In genomic region chr16:70551788-70552187, GRCh38 we compare ENCODE assay signal across 17 cellular contexts. TPM values are rescaled to one million over a fixed set of nuclear protein-coding genes. Genes with fewer than 3 reads are reported as not detected.
DNase-seq lines count a peak whose midpoint lies in the region; ATAC-seq and TF ChIP-seq lines count a peak whose summit lies in the region.
"Had no signal": no experiment of that assay in that cellular context is flagged by ENCODE, and none has a peak within 500 bp of the region (broad histone marks: within the 10 kb centered on the region; RNA-seq: fewer than 3 reads in every experiment).

No MANE protein-coding gene starts in this region.

- H3K9me3 ChIP-seq in HEK293 (ENCODE audit: control insufficient read depth, insufficient read depth, low read depth, low read length) = no peaks in the 10 kb centered on the region
- H3K9me3 ChIP-seq in osteoblast (ENCODE audit: low read depth, low read length) = no peaks in the 10 kb centered on the region
- H3K9me3 ChIP-seq: Peyer's patch had no signal

- no peak for DNase-seq in activated CD8-positive, alpha-beta T cell treated with anti-CD3 and anti-CD28 coated beads for 36 hours
- DNase-seq in activated CD8-positive, alpha-beta T cell treated with anti-CD3 and anti-CD28 coated beads, Interleukin-2, amount 10 ng/mL, durations not matched to agents 7 days and 5 days = no peak
- DNase-seq in chondrocyte (ENCODE audit: low spot score) (no peak), osteoblast (ENCODE audit: insufficient read length, low spot score, missing footprints) (no peak), NOMO-1 (lab: John Stamatoyannopoulos, UW; ENCODE audit: unreplicated experiment in 2 of 2) (no peak), kidney tubule cell (ENCODE audit: low spot score) (no peak)
- DNase-seq: DMS53, HCEC 1CT, NCI-H1105 treated with DMSO at 0.1 percent for 48 hours, NCI-H187, NCI-H2171, NCI-H774, Peyer's patch, SHP77 had no signal

- H3K27ac ChIP-seq in HEK293 (ENCODE audit: extremely low read depth, low read depth, low read length) (no peak overlapping the region), osteoblast (ENCODE audit: low read depth, low read length) (peak overlapping the region; percentile 13)
- H3K27ac ChIP-seq: C4-2B, Peyer's patch had no signal

- no peak overlapping the region for H3K4me2 ChIP-seq in osteoblast (ENCODE audit: insufficient read depth, low read length)

- no peak for ATAC-seq in activated CD8-positive, alpha-beta T cell treated with anti-CD3 and anti-CD28 coated beads for 36 hours
- ATAC-seq in activated CD8-positive, alpha-beta T cell treated with anti-CD3 and anti-CD28 coated beads, Interleukin-2, amount 10 ng/mL, durations not matched to agents 7 days and 5 days = no peak
- no peak for ATAC-seq in GM18502 (IDR thresholded peaks at IDR 0.05; ENCODE audit: poor library complexity, unreplicated experiment)

- H3K36me3 ChIP-seq in HEK293 (ENCODE audit: control insufficient read depth in 2 of 2, insufficient read depth in 1 of 2, low read length in 2 of 2) = peaks cover 61 to 98% of the 10 kb centered on the region in 2 experiments
- peaks cover 85% of the 10 kb centered on the region for H3K36me3 ChIP-seq in osteoblast (ENCODE audit: insufficient read depth, low read length)

- CTCF ChIA-PET in activated CD8-positive, alpha-beta T cell treated with anti-CD3 and anti-CD28 coated beads for 36 hours (lab: Charles Lee) = interaction anchor here (0.6 to 1.5 kb wide), 5 partner anchors 9 to 300 kb away, joined by 3 to 4 read pairs (median 3); no protein-coding TSS in a partner anchor
- CTCF ChIA-PET in activated CD8-positive, alpha-beta T cell treated with anti-CD3 and anti-CD28 coated beads, Interleukin-2, amount 10 ng/mL, durations not matched to agents 7 days and 5 days (lab: Charles Lee) = interaction anchor here (1.1 to 1.4 kb wide), 4 partner anchors 10 to 184 kb away, joined by 3 read pairs; no protein-coding TSS in a partner anchor
- CTCF ChIA-PET in HEK293 (lab: Yijun Ruan, JAX) = interaction anchor here (0.6 to 2.0 kb wide), 4 partner anchors 9 to 861 kb away, joined by 3 to 5 read pairs (median 4); no protein-coding TSS in a partner anchor

- H3K9me3 Mint-ChIP-seq in activated CD8-positive, alpha-beta T cell treated with anti-CD3 and anti-CD28 coated beads for 36 hours = no peaks in the 10 kb centered on the region
- H3K9me3 Mint-ChIP-seq in activated CD8-positive, alpha-beta T cell treated with anti-CD3 and anti-CD28 coated beads, Interleukin-2, amount 10 ng/mL, durations not matched to agents 7 days and 5 days (ENCODE audit: insufficient read depth) = no peaks in the 10 kb centered on the region
- no peaks in the 10 kb centered on the region for H3K9me3 Mint-ChIP-seq in chondrocyte (ENCODE audit: low read depth)

- H2AFZ ChIP-seq in osteoblast (ENCODE audit: low read length) = no peak overlapping the region

- H3K4me3 Mint-ChIP-seq in activated CD8-positive, alpha-beta T cell treated with anti-CD3 and anti-CD28 coated beads for 36 hours = no peak overlapping the region
- no peak overlapping the region for H3K4me3 Mint-ChIP-seq in activated CD8-positive, alpha-beta T cell treated with anti-CD3 and anti-CD28 coated beads, Interleukin-2, amount 10 ng/mL, durations not matched to agents 7 days and 5 days
- H3K4me3 Mint-ChIP-seq in chondrocyte (ENCODE audit: unreplicated experiment) = no peak overlapping the region

- peaks cover 71% of the 10 kb centered on the region for H3K79me2 ChIP-seq in osteoblast (ENCODE audit: insufficient read depth, low read length)

- H3K4me1 ChIP-seq in HEK293 (ENCODE audit: control insufficient read depth, insufficient read depth, low read length) = no peaks in the 10 kb centered on the region
- H3K4me1 ChIP-seq in osteoblast (ENCODE audit: insufficient read depth, low read length) = peaks cover 24% of the 10 kb centered on the region
- H3K4me1 ChIP-seq: Peyer's patch had no signal

- peaks cover 30% of the 10 kb centered on the region for H3K4me1 Mint-ChIP-seq in activated CD8-positive, alpha-beta T cell treated with anti-CD3 and anti-CD28 coated beads for 36 hours (ENCODE audit: low read depth)
- H3K4me1 Mint-ChIP-seq in activated CD8-positive, alpha-beta T cell treated with anti-CD3 and anti-CD28 coated beads, Interleukin-2, amount 10 ng/mL, durations not matched to agents 7 days and 5 days (ENCODE audit: low read depth) = peaks cover 18% of the 10 kb centered on the region
- H3K4me1 Mint-ChIP-seq in chondrocyte (ENCODE audit: low read depth) = peaks cover 40% of the 10 kb centered on the region

- intact Hi-C loops in activated CD8-positive, alpha-beta T cell treated with anti-CD3 and anti-CD28 coated beads for 36 hours (cut with micrococcal nuclease) = no loop called here

- peaks cover 15% of the 10 kb centered on the region for H4K20me1 ChIP-seq in osteoblast (ENCODE audit: insufficient read depth, low read length)

- POLR2A ChIA-PET in activated CD8-positive, alpha-beta T cell treated with anti-CD3 and anti-CD28 coated beads for 36 hours (lab: Charles Lee) = interaction anchor here (0.7 to 5.1 kb wide), 5 partner anchors 9 to 23 kb away, joined by 3 to 43 read pairs (median 8); no protein-coding TSS in a partner anchor
- POLR2A ChIA-PET in activated CD8-positive, alpha-beta T cell treated with anti-CD3 and anti-CD28 coated beads, Interleukin-2, amount 10 ng/mL, durations not matched to agents 7 days and 5 days (lab: Charles Lee) = interaction anchor here (0.6 to 0.8 kb wide), 5 partner anchors 11 to 294 kb away, joined by 3 to 4 read pairs (median 3); no protein-coding TSS in a partner anchor
- POLR2A ChIA-PET in HEK293 (lab: Yijun Ruan, JAX) = interaction anchor here (0.7 kb wide), 1 partner anchor 16 kb away, joined by 4 read pairs; no protein-coding TSS in a partner anchor

- no peak for TF ChIP-seq CTCF in activated CD8-positive, alpha-beta T cell treated with anti-CD3 and anti-CD28 coated beads for 36 hours (IDR thresholded peaks at IDR 0.05)
- TF ChIP-seq CTCF in HEK293 (tag by site-specific recombination; IDR thresholded peaks at IDR 0.05) = no peak
- TF ChIP-seq CTCF in chondrocyte (IDR thresholded peaks at IDR 0.05) = no peak
- TF ChIP-seq CTCF in osteoblast (IDR thresholded peaks at IDR 0.05; ENCODE audit: extremely low read depth, low read depth, low read length) = no peak

- H3K4me3 ChIP-seq in HEK293 (ENCODE audit: low read depth, low read length) (no peak overlapping the region), osteoblast (ENCODE audit: insufficient read depth, low read length) (no peak overlapping the region)
- H3K4me3 ChIP-seq: Peyer's patch had no signal

- peaks cover 77% of the 10 kb centered on the region for H3K36me3 Mint-ChIP-seq in activated CD8-positive, alpha-beta T cell treated with anti-CD3 and anti-CD28 coated beads for 36 hours (ENCODE audit: low read depth)
- peaks cover 78% of the 10 kb centered on the region for H3K36me3 Mint-ChIP-seq in activated CD8-positive, alpha-beta T cell treated with anti-CD3 and anti-CD28 coated beads, Interleukin-2, amount 10 ng/mL, durations not matched to agents 7 days and 5 days (ENCODE audit: low read depth)
- peaks cover 56% of the 10 kb centered on the region for H3K36me3 Mint-ChIP-seq in chondrocyte (ENCODE audit: low read depth)

- H3K27me3 ChIP-seq in osteoblast (ENCODE audit: insufficient read depth, low read length) = no peaks in the 10 kb centered on the region
- H3K27me3 ChIP-seq: Peyer's patch had no signal

- H3K27me3 Mint-ChIP-seq in activated CD8-positive, alpha-beta T cell treated with anti-CD3 and anti-CD28 coated beads for 36 hours = no peaks in the 10 kb centered on the region
- no peaks in the 10 kb centered on the region for H3K27me3 Mint-ChIP-seq in activated CD8-positive, alpha-beta T cell treated with anti-CD3 and anti-CD28 coated beads, Interleukin-2, amount 10 ng/mL, durations not matched to agents 7 days and 5 days (ENCODE audit: low read depth)
- no peaks in the 10 kb centered on the region for H3K27me3 Mint-ChIP-seq in chondrocyte (ENCODE audit: low read depth)

- peak overlapping the region; percentile 43 for H3K27ac Mint-ChIP-seq in activated CD8-positive, alpha-beta T cell treated with anti-CD3 and anti-CD28 coated beads for 36 hours
- no peak overlapping the region for H3K27ac Mint-ChIP-seq in activated CD8-positive, alpha-beta T cell treated with anti-CD3 and anti-CD28 coated beads, Interleukin-2, amount 10 ng/mL, durations not matched to agents 7 days and 5 days
- peak overlapping the region; percentile 69 for H3K27ac Mint-ChIP-seq in chondrocyte (ENCODE audit: unreplicated experiment)

TF ChIP-seq in HEK293, 187 proteins besides CTCF, POLR2A, EP300 and RAD21 (continues in another document):
- TF ChIP-seq ZNF580 (tag by site-specific recombination; IDR thresholded peaks at IDR 0.05) = no peak

RNA-seq across cellular contexts. Expression of gene SF3B3, which starts 28.2 kb away (rescaled TPM):
- total RNA-seq in activated CD8-positive, alpha-beta T cell treated with anti-CD3 and anti-CD28 coated beads for 36 hours = 100 to 1,000 TPM; 543 to 552 TPM
- total RNA-seq in activated CD8-positive, alpha-beta T cell treated with anti-CD3 and anti-CD28 coated beads, Interleukin-2, amount 10 ng/mL, durations not matched to agents 7 days and 5 days = 100 to 1,000 TPM; 399 to 420 TPM
- total RNA-seq in chondrocyte = 182 to 262 TPM (median 186 TPM) in 3 replicates
- 123 and 142 TPM in 2 replicates for total RNA-seq in osteoblast

RNA-seq across cellular contexts. Expression of gene COG4, which starts 28.4 kb away (rescaled TPM):
- total RNA-seq in activated CD8-positive, alpha-beta T cell treated with anti-CD3 and anti-CD28 coated beads for 36 hours = 10 to 100 TPM; 38.0 to 39.0 TPM
- total RNA-seq in activated CD8-positive, alpha-beta T cell treated with anti-CD3 and anti-CD28 coated beads, Interleukin-2, amount 10 ng/mL, durations not matched to agents 7 days and 5 days = 10 to 100 TPM; 62.1 to 71.3 TPM
- total RNA-seq in chondrocyte = 48.4 to 65.1 TPM (median 49.8 TPM) in 3 replicates
- 51.3 and 61.5 TPM in 2 replicates for total RNA-seq in osteoblast
